Comparison of ENCODE assay signal across 27 cellular contexts in genomic region chr10:12603766-12604470, GRCh38.
A peak's percentile ranks its signal among the peaks of the same experiment; 100 is the strongest.
DNase-seq lines count a peak whose midpoint lies in the region; ATAC-seq and TF ChIP-seq lines count a peak whose summit lies in the region.
"Had no signal": no experiment of that assay in that cellular context is flagged by ENCODE, and none has a peak within 500 bp of the region (broad histone marks: within the 10 kb centered on the region; RNA-seq: fewer than 3 reads in every experiment).

No MANE protein-coding gene starts in this region.

- no peak overlapping the region for H4K8ac ChIP-seq in mesenchymal stem cell (ENCODE audit: low read length)

- H4K20me1 ChIP-seq in mammary epithelial cell (ENCODE audit: insufficient read depth, low read length): no peaks in the 10 kb centered on the region
- no peaks in the 10 kb centered on the region for H4K20me1 ChIP-seq in PC-9 (ENCODE audit: insufficient read depth)

- H3K4ac ChIP-seq in mesenchymal stem cell (ENCODE audit: low read depth in 1 of 2, low read length in 2 of 2): no peak overlapping the region

- H2BK120ac ChIP-seq in mesenchymal stem cell (ENCODE audit: low read depth, low read length): no peak overlapping the region

- H3F3A ChIP-seq in PC-9 (ENCODE audit: insufficient read depth, low read depth): peaks cover 19% of the 10 kb centered on the region

- H3K27ac ChIP-seq in mammary epithelial cell (ENCODE audit: insufficient read depth, low read depth, low read length) (no peak overlapping the region), PC-9 (peak overlapping the region; percentile 39), mesenchymal stem cell (ENCODE audit: low read length, poor library complexity, severe bottlenecking) (no peak overlapping the region), thymus (ENCODE audit: low read depth) (peak overlapping the region; percentile 66), psoas muscle (no peak overlapping the region), upper lobe of right lung (no peak overlapping the region)
- H3K27ac ChIP-seq: GM23248, HL-60, stomach, tibial nerve had no signal

- WGBS in mammary epithelial cell (ENCODE audit: low coverage, missing lambda C conversion rate): 72% methylated on average over 10 of the region's 11 CpGs
- WGBS in mesenchymal stem cell: 90% methylated on average over 11 of the region's 11 CpGs
- WGBS in thymus: 93% methylated on average over 11 of the region's 11 CpGs
- WGBS in psoas muscle, 3 donors: 89 to 93% (median 92%) methylated on average over 11 of the region's 11 CpGs

- H3K14ac ChIP-seq in mesenchymal stem cell (ENCODE audit: low read length in 2 of 2): no peak overlapping the region

- no peak overlapping the region for H3K18ac ChIP-seq in mesenchymal stem cell (ENCODE audit: low read depth in 1 of 2, low read length in 2 of 2)

- H2BK5ac ChIP-seq in mesenchymal stem cell (ENCODE audit: low read depth, low read length, poor library complexity, severe bottlenecking): no peak overlapping the region

- H4K91ac ChIP-seq in mesenchymal stem cell (ENCODE audit: low read length): no peak overlapping the region

- POLR2A ChIA-PET in MCF 10A (lab: Yijun Ruan, JAX) (no interaction called here), PC-9 (lab: Charles Lee; ENCODE audit: unreplicated experiment) (interaction anchor here (0.7 kb wide), 1 partner anchor 8 kb away, joined by 4 read pairs; no protein-coding TSS in a partner anchor)

- no peak overlapping the region for H3K4me3 Mint-ChIP-seq in MCF 10A (ENCODE audit: unreplicated experiment)
- H3K4me3 Mint-ChIP-seq: activated CD8-positive, alpha-beta memory T cell treated with anti-CD3 and anti-CD28 coated beads, Interleukin-2, amount 10 ng/mL, durations not matched to agents 7 days and 5 days; activated naive CD4-positive, alpha-beta T cell treated with anti-CD3 and anti-CD28 coated beads, Interleukin-2, amount 10 ng/mL, durations not matched to agents 7 days and 5 days; natural killer cell; WTC11 had no signal

- ATAC-seq in psoas muscle: no peak
- ATAC-seq in HG03108 (IDR thresholded peaks at IDR 0.05; ENCODE audit: unreplicated experiment): no peak
- no peak for ATAC-seq in upper lobe of right lung
- ATAC-seq: A549; activated CD8-positive, alpha-beta memory T cell treated with anti-CD3 and anti-CD28 coated beads, Interleukin-2, amount 10 ng/mL, durations not matched to agents 7 days and 5 days; GM12878; natural killer cell had no signal

- dilution Hi-C loops in mammary epithelial cell (cut with HindIII; ENCODE audit: low sequenced_read_pairs): no loop called here

- TF ChIP-seq CTCF in MCF 10A (IDR thresholded peaks at IDR 0.05; ENCODE audit: unreplicated experiment) (no peak), mammary epithelial cell (conservative IDR thresholded peaks at IDR 0.05 in 1 of 2, IDR thresholded peaks at IDR 0.05 in 1 of 2; ENCODE audit: extremely low read depth in 1 of 2, insufficient read depth in 1 of 2, low read depth in 1 of 2, low read length in 2 of 2) (no peak), PC-9 (conservative IDR thresholded peaks at IDR 0.05) (no peak), psoas muscle (IDR thresholded peaks at IDR 0.05) (no peak), upper lobe of right lung (IDR thresholded peaks at IDR 0.05) (no peak)

- H3K79me2 ChIP-seq in mammary epithelial cell (ENCODE audit: insufficient read depth, low read length) (no peaks in the 10 kb centered on the region), PC-9 (ENCODE audit: low read depth) (no peaks in the 10 kb centered on the region)

- H3K27me3 ChIP-seq in mammary epithelial cell (ENCODE audit: insufficient read depth, low read length): no peaks in the 10 kb centered on the region
- no peaks in the 10 kb centered on the region for H3K27me3 ChIP-seq in PC-9 (ENCODE audit: insufficient read depth, low read depth)
- H3K27me3 ChIP-seq in mesenchymal stem cell (ENCODE audit: control insufficient read depth in 1 of 2, insufficient read depth in 1 of 2, low read length in 2 of 2): no peaks in the 10 kb centered on the region
- H3K27me3 ChIP-seq in thymus (ENCODE audit: control insufficient read depth, insufficient read depth): no peaks in the 10 kb centered on the region
- no peaks in the 10 kb centered on the region for H3K27me3 ChIP-seq in psoas muscle (ENCODE audit: insufficient read depth in 3 of 3, low read length in 2 of 3)
- no peaks in the 10 kb centered on the region for H3K27me3 ChIP-seq in upper lobe of right lung
- H3K27me3 ChIP-seq: BE2C, stomach, tibial nerve had no signal

- H3K9me2 ChIP-seq in PC-9 (ENCODE audit: insufficient read depth): no peaks in the 10 kb centered on the region

- H2BK12ac ChIP-seq in mesenchymal stem cell (ENCODE audit: low read length in 2 of 2): no peak overlapping the region

- H3K4me3 ChIP-seq in mammary epithelial cell (replicated peaks in 1 of 3; ENCODE audit: insufficient read depth in 1 of 3, low read depth in 2 of 3, low read length in 3 of 3): no peak overlapping the region
- H3K4me3 ChIP-seq in PC-9: no peak overlapping the region
- H3K4me3 ChIP-seq in mesenchymal stem cell (ENCODE audit: insufficient read depth in 1 of 2, low read depth in 1 of 2, low read length in 2 of 2): no peak overlapping the region
- H3K4me3 ChIP-seq in thymus (ENCODE audit: low read length): no peak overlapping the region
- H3K4me3 ChIP-seq in psoas muscle: no peak overlapping the region
- no peak overlapping the region for H3K4me3 ChIP-seq in upper lobe of right lung
- H3K4me3 ChIP-seq: A549, GM12878, GM23248, smooth muscle cell, stomach, tibial nerve had no signal

- in situ Hi-C loops in mammary epithelial cell (cut with MboI; ENCODE audit: low sequenced_read_pairs in 2 of 2): no loop called here

- CTCF ChIA-PET in MCF 10A (lab: Yijun Ruan, JAX): no interaction called here
- CTCF ChIA-PET in mammary epithelial cell (lab: Charles Lee; ENCODE audit: low non-redundant PET): no interaction called here
- CTCF ChIA-PET in PC-9 (lab: Charles Lee): no interaction called here

- H3K4me1 ChIP-seq in mammary epithelial cell (ENCODE audit: insufficient read depth, low read length): no peaks in the 10 kb centered on the region
- H3K4me1 ChIP-seq in PC-9 (replicated peaks; ENCODE audit: insufficient read depth): peaks cover 35% of the 10 kb centered on the region
- peaks cover 21% of the 10 kb centered on the region for H3K4me1 ChIP-seq in mesenchymal stem cell (ENCODE audit: control insufficient read depth, insufficient read depth, low read depth, low read length)
- H3K4me1 ChIP-seq in thymus (ENCODE audit: control insufficient read depth, insufficient read depth, low read length): peaks cover 62% of the 10 kb centered on the region
- H3K4me1 ChIP-seq in psoas muscle: no peaks in the 10 kb centered on the region
- H3K4me1 ChIP-seq in upper lobe of right lung: peaks cover 23% of the 10 kb centered on the region
- H3K4me1 ChIP-seq: BE2C had no signal

- H3K27me3 Mint-ChIP-seq in MCF 10A (ENCODE audit: insufficient read depth, unreplicated experiment): no peaks in the 10 kb centered on the region
- H3K27me3 Mint-ChIP-seq: activated CD8-positive, alpha-beta memory T cell treated with anti-CD3 and anti-CD28 coated beads, Interleukin-2, amount 10 ng/mL, durations not matched to agents 7 days and 5 days had no signal

- peak overlapping the region; percentile 5 for H3K27ac Mint-ChIP-seq in MCF 10A (ENCODE audit: low read depth, unreplicated experiment)
- H3K27ac Mint-ChIP-seq: activated CD8-positive, alpha-beta memory T cell treated with anti-CD3 and anti-CD28 coated beads, Interleukin-2, amount 10 ng/mL, durations not matched to agents 7 days and 5 days; natural killer cell; WTC11 had no signal

- H2AK5ac ChIP-seq in mesenchymal stem cell (ENCODE audit: low read length, severe bottlenecking): peak overlapping the region; percentile 23

- H3K36me3 ChIP-seq in mammary epithelial cell (ENCODE audit: insufficient read depth, low read length): no peaks in the 10 kb centered on the region
- no peaks in the 10 kb centered on the region for H3K36me3 ChIP-seq in PC-9 (ENCODE audit: low read depth)
- peaks cover 0 to 4% of the 10 kb centered on the region in 2 experiments for H3K36me3 ChIP-seq in mesenchymal stem cell (ENCODE audit: control insufficient read depth in 1 of 2, insufficient read depth in 2 of 2, low read depth in 1 of 2, low read length in 2 of 2)
- no peaks in the 10 kb centered on the region for H3K36me3 ChIP-seq in thymus (ENCODE audit: control insufficient read depth, insufficient read depth)
- no peaks in the 10 kb centered on the region for H3K36me3 ChIP-seq in psoas muscle (ENCODE audit: insufficient read depth in 1 of 2, low read depth in 1 of 2)
- no peaks in the 10 kb centered on the region for H3K36me3 ChIP-seq in upper lobe of right lung
- H3K36me3 ChIP-seq: BE2C, stomach, tibial nerve had no signal

- no peak overlapping the region for H3K23ac ChIP-seq in mesenchymal stem cell (ENCODE audit: low read length in 2 of 2)

- intact Hi-C loops in MCF 10A (cut with micrococcal nuclease): no loop called here
- intact Hi-C loops in mammary epithelial cell (cut with micrococcal nuclease): no loop called here
- intact Hi-C loops in PC-9 (cut with micrococcal nuclease; ENCODE audit: unreplicated experiment): no loop called here
- intact Hi-C loops in psoas muscle (cut with DNase I): no loop called here
- intact Hi-C loops in upper lobe of right lung (cut with DNase I): no loop called here

- BruUV-seq in MCF 10A (replicated peaks; lab: Mats Ljungman, UMichigan) (no TSS peak), mammary epithelial cell (replicated peaks; lab: Mats Ljungman, UMichigan) (no TSS peak), PC-9 (replicated peaks; lab: Mats Ljungman, UMichigan) (no TSS peak)

- H3K4me1 Mint-ChIP-seq in MCF 10A (ENCODE audit: insufficient read depth, unreplicated experiment): no peaks in the 10 kb centered on the region

- no peak overlapping the region for H3K9ac ChIP-seq in mammary epithelial cell (ENCODE audit: insufficient read depth, low read length)
- no peak overlapping the region for H3K9ac ChIP-seq in mesenchymal stem cell (ENCODE audit: low read length)
- H3K9ac ChIP-seq: GM23248 had no signal

- no peak overlapping the region for H2BK15ac ChIP-seq in mesenchymal stem cell (ENCODE audit: low read depth, poor library complexity, severe bottlenecking)

- H3K4me2 ChIP-seq in mammary epithelial cell (ENCODE audit: insufficient read depth, low read depth, low read length): no peak overlapping the region
- peak overlapping the region; percentile 21 for H3K4me2 ChIP-seq in PC-9
- H3K4me2 ChIP-seq in mesenchymal stem cell (ENCODE audit: low read length, poor library complexity, severe bottlenecking): no peak overlapping the region
- H3K4me2 ChIP-seq: smooth muscle cell had no signal

- H2AFZ ChIP-seq in mammary epithelial cell (ENCODE audit: low read depth, low read length): no peak overlapping the region
- H2AFZ ChIP-seq in PC-9: no peak overlapping the region
- H2AFZ ChIP-seq in mesenchymal stem cell (ENCODE audit: low read depth, low read length): no peak overlapping the region
- H2AFZ ChIP-seq: GM23248 had no signal

- DNase-seq in MCF 10A (ENCODE audit: unreplicated experiment) (no peak), mammary epithelial cell (no peak), PC-9 (no peak), mesenchymal stem cell (no peak), psoas muscle (no peak), upper lobe of right lung (no peak)
- DNase-seq: activated CD4-positive, alpha-beta T cell treated with anti-CD3 and anti-CD28 coated beads, Interleukin-2, amount 50 U/mL, for 1 hour; activated CD8-positive, alpha-beta memory T cell treated with anti-CD3 and anti-CD28 coated beads, Interleukin-2, amount 10 ng/mL, durations not matched to agents 7 days and 5 days; activated naive CD4-positive, alpha-beta T cell treated with anti-CD3 and anti-CD28 coated beads, Interleukin-2, amount 10 ng/mL, durations not matched to agents 7 days and 5 days; anterior cingulate cortex; BE2C; cortex of kidney; foreskin melanocyte; GM23248; natural killer cell; NCI-H1694; Right ventricle myocardium superior; stimulated activated CD4-positive, alpha-beta T cell treated with anti-CD3 and anti-CD28 coated beads, Interleukin-2, amount 100 ng/mL, for 24 hours; stomach had no signal

- H3K36me3 Mint-ChIP-seq in MCF 10A (ENCODE audit: insufficient read depth, unreplicated experiment): no peaks in the 10 kb centered on the region
- H3K36me3 Mint-ChIP-seq: activated CD8-positive, alpha-beta memory T cell treated with anti-CD3 and anti-CD28 coated beads, Interleukin-2, amount 10 ng/mL, durations not matched to agents 7 days and 5 days; activated naive CD4-positive, alpha-beta T cell treated with anti-CD3 and anti-CD28 coated beads, Interleukin-2, amount 10 ng/mL, durations not matched to agents 7 days and 5 days; natural killer cell had no signal

- H3K9me3 ChIP-seq in mammary epithelial cell (replicated peaks; ENCODE audit: insufficient read depth, low read length): peaks cover 12% of the 10 kb centered on the region
- no peaks in the 10 kb centered on the region for H3K9me3 ChIP-seq in PC-9 (ENCODE audit: insufficient read depth, low read depth)
- peaks cover 4% of the 10 kb centered on the region for H3K9me3 ChIP-seq in mesenchymal stem cell (ENCODE audit: control insufficient read depth, low read length)
- no peaks in the 10 kb centered on the region for H3K9me3 ChIP-seq in thymus (ENCODE audit: control insufficient read depth)
- no peaks in the 10 kb centered on the region for H3K9me3 ChIP-seq in psoas muscle
- H3K9me3 ChIP-seq in upper lobe of right lung: no peaks in the 10 kb centered on the region
- H3K9me3 ChIP-seq: A549, BE2C, stomach, tibial nerve had no signal

- no peaks in the 10 kb centered on the region for H3K9me3 Mint-ChIP-seq in MCF 10A (ENCODE audit: unreplicated experiment)
- H3K9me3 Mint-ChIP-seq: natural killer cell had no signal

- H3K79me1 ChIP-seq in mesenchymal stem cell (replicated peaks; ENCODE audit: low read length, poor library complexity, severe bottlenecking): peaks cover 46% of the 10 kb centered on the region

Comparison
In these comparisons a context has a peak if more than half of its experiments do, and no peak if none do; other contexts are left out.
1. H3K27ac ChIP-seq: peak in PC-9 (single experiment) and thymus (single experiment); none in mammary epithelial cell (single experiment), mesenchymal stem cell (single experiment), psoas muscle (single experiment) and upper lobe of right lung (single experiment).